In the genomic region with DNA sequence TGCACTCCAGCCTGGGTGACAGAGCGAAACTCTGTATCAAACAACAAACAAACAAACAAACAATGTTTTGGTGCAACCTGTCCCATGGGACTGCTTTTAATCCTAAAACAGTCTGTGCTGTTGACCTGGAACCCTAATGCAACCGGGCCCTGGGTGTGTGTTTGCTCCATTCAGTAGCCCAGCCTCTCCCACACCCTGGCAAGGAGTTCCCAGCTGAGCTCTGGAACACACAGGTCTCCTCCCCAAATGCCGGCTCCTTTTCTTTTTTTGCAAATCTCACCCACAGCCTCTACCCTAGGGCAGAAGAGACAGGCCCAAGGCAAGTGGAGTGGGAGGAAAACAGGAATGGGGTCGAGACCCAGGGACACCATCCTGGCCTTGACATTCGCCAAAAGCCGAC, we compare ENCODE assay signal across 9 cellular contexts. TPM values are rescaled to one million over a fixed set of nuclear protein-coding genes. Genes with fewer than 3 reads are reported as not detected.
"Had no signal": no experiment of that assay in that cellular context is flagged by ENCODE, and none has a peak within 500 bp of the region (broad histone marks: within the 10 kb centered on the region; RNA-seq: fewer than 3 reads in every experiment).

No MANE protein-coding gene starts in this region.

- ATAC-seq: effector memory CD8-positive, alpha-beta T cell had no signal

- H3K9me3 ChIP-seq: ovary, SJCRH30 had no signal

- H3K36me3 ChIP-seq: ovary, SJCRH30 had no signal

- DNase-seq: activated CD4-positive, alpha-beta T cell treated with anti-CD3 and anti-CD28 coated beads, Interleukin-2, amount 50 U/mL, for 1 hour; effector memory CD8-positive, alpha-beta T cell; hypothalamus; nephron progenitor cell; stimulated activated CD4-positive, alpha-beta T cell treated with anti-CD3 and anti-CD28 coated beads, Interleukin-15, amount 100 ng/mL, for 24 hours; stimulated activated CD4-positive, alpha-beta T cell treated with anti-CD3 and anti-CD28 coated beads, Interleukin-4, amount 100 ng/mL, for 24 hours had no signal

- H3K27ac ChIP-seq: epithelial cell of prostate, ovary, SJCRH30 had no signal

- H3K27me3 ChIP-seq: ovary, SJCRH30 had no signal

- H3K4me3 ChIP-seq: ovary, SJCRH30 had no signal

RNA-seq across cellular contexts. Expression of a gene that starts 29.8 kb away (rescaled TPM):
- total RNA-seq: SJCRH30 had no signal
